In the genomic region with DNA sequence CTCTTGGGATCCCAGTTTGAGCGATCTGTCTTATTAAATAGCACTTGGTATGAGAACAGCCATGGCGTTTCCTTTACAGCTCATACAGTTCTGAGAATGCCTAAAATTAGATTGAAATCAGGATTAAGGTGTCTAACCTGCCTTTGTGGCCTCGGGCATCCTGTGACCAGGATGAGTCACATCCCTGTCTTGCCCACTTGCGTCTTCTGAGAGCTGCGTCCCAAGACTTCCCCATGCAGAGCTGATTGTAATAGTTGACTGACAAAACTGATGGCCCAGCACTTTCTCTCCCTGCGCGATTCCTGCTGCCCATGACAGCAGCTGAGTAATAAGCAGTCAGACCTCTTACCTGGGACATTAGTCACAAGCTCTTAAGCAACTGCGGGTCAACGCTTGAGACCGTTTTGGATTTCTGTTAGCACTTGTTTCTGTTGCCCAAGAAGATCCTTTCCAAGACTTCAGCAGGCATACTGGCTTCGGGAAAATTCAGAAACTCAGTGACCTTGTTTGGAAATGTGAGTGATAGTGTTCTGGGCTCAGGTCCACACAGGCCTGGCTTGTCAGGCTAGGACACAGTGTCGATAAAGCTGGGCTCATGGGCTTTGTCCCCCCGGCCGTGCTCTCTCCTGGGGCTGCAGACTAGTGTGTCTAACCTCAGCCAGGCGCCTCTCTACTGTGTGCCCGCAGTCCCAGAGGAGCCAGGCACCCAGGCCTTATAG, we compare ENCODE assay signal across 9 cellular contexts.
DNase-seq lines count a peak whose midpoint lies in the region; ATAC-seq and TF ChIP-seq lines count a peak whose summit lies in the region.
"Had no signal": no experiment of that assay in that cellular context is flagged by ENCODE, and none has a peak within 500 bp of the region (broad histone marks: within the 10 kb centered on the region; RNA-seq: fewer than 3 reads in every experiment).

No MANE protein-coding gene starts in this region.

- no peak overlapping the region for H3K27ac ChIP-seq in WERI-Rb-1
- H3K27ac ChIP-seq: SK-N-MC had no signal

- no peaks in the 10 kb centered on the region for H3K36me3 ChIP-seq in WERI-Rb-1

- TF ChIP-seq CTCF in GM12865 (IDR thresholded peaks at IDR 0.05; ENCODE audit: insufficient read depth, low read depth, low read length, missing control alignments): no peak
- TF ChIP-seq CTCF in WERI-Rb-1 (IDR thresholded peaks at IDR 0.05; ENCODE audit: low read depth, low read length): no peak

- H3K9me3 ChIP-seq in WERI-Rb-1 (ENCODE audit: severe bottlenecking): no peaks in the 10 kb centered on the region

- H3K4me3 ChIP-seq in GM12865 (ENCODE audit: low read depth, low read length) (no peak overlapping the region), WERI-Rb-1 (ENCODE audit: low read depth, low read length) (no peak overlapping the region)
- H3K4me3 ChIP-seq: SK-N-MC had no signal

- no peaks in the 10 kb centered on the region for H3K27me3 ChIP-seq in WERI-Rb-1 (ENCODE audit: insufficient read depth, low read depth, severe bottlenecking)

- DNase-seq in GM12865 (ENCODE audit: low read depth) (peak; percentile 89), RKO (ENCODE audit: low spot score) (peak; percentile 10), iris pigment epithelial cell (ENCODE audit: low read depth) (peak; percentile 91), cerebellum (ENCODE audit: low spot score) (no peak), WERI-Rb-1 (no peak)
- peak; percentile 37 for DNase-seq in activated naive CD4-positive, alpha-beta T cell treated with anti-CD3 and anti-CD28 coated beads, Interleukin-2, amount 50 U/mL, for 16 hours
- peak in 2 of 3 donors; percentile 47 to 72 for DNase-seq in stimulated activated CD4-positive, alpha-beta T cell treated with anti-CD3 and anti-CD28 coated beads, TNF-alpha, amount 100 ng/mL, for 48 hours (ENCODE audit: low read depth in 3 of 3)

- ATAC-seq in HG02642 (IDR thresholded peaks at IDR 0.05; ENCODE audit: poor library complexity, unreplicated experiment): peak; percentile 89

Comparison
In these comparisons a context has a peak if more than half of its experiments do, and no peak if none do; other contexts are left out.
1. DNase-seq: peak in GM12865 (single experiment), RKO (single experiment), activated naive CD4-positive, alpha-beta T cell treated with anti-CD3 and anti-CD28 coated beads, Interleukin-2, amount 50 U/mL, for 16 hours (single experiment), iris pigment epithelial cell (single experiment) and stimulated activated CD4-positive, alpha-beta T cell treated with anti-CD3 and anti-CD28 coated beads, TNF-alpha, amount 100 ng/mL, for 48 hours (2 of 3); none in cerebellum (single experiment) and WERI-Rb-1 (single experiment).